14 cellular contexts compared by ENCODE assay signal in genomic region chr3:102714567-102714966, GRCh38.
A peak's percentile ranks its signal among the peaks of the same experiment; 100 is the strongest.
DNase-seq lines count a peak whose midpoint lies in the region; ATAC-seq and TF ChIP-seq lines count a peak whose summit lies in the region.
"Had no signal": no experiment of that assay in that cellular context is flagged by ENCODE, and none has a peak within 500 bp of the region (broad histone marks: within the 10 kb centered on the region; RNA-seq: fewer than 3 reads in every experiment).

No MANE protein-coding gene starts in this region.

- CTCF ChIA-PET in mammary epithelial cell (lab: Charles Lee; ENCODE audit: low non-redundant PET) (interaction anchor here (0.6 kb wide), 1 partner anchor 77 kb away, joined by 4 read pairs; no protein-coding TSS in a partner anchor), MCF 10A (lab: Yijun Ruan, JAX) (interaction anchor here (0.6 to 3.2 kb wide), 4 partner anchors 9 to 297 kb away, joined by 3 to 12 read pairs (median 3); no protein-coding TSS in a partner anchor)

- H3K4me1 ChIP-seq in mammary epithelial cell (ENCODE audit: insufficient read depth, low read length) (peaks cover 11% of the 10 kb centered on the region), Peyer's patch (no peaks in the 10 kb centered on the region), aorta (ENCODE audit: control insufficient read depth in 1 of 2, insufficient read depth in 2 of 2, low read length in 2 of 2) (no peaks in the 10 kb centered on the region), neural progenitor cell (no peaks in the 10 kb centered on the region)
- H3K4me1 ChIP-seq: parathyroid adenoma had no signal

- POLR2A ChIA-PET in MCF 10A (lab: Yijun Ruan, JAX), result no interaction called here

- no peak for TF ChIP-seq POLR2A in Peyer's patch (IDR thresholded peaks at IDR 0.05)

- ATAC-seq in HG02642 (IDR thresholded peaks at IDR 0.05; ENCODE audit: poor library complexity, unreplicated experiment), result peak; percentile 24
- ATAC-seq in HG03354 (IDR thresholded peaks at IDR 0.05; ENCODE audit: poor library complexity, severe bottlenecking, unreplicated experiment), result peak; percentile 8
- ATAC-seq in aorta (ENCODE audit: low FRiP score), result no peak

- TF ChIP-seq CTCF in mammary epithelial cell (conservative IDR thresholded peaks at IDR 0.05 in 1 of 2, IDR thresholded peaks at IDR 0.05 in 1 of 2; ENCODE audit: extremely low read depth in 1 of 2, insufficient read depth in 1 of 2, low read depth in 1 of 2, low read length in 2 of 2) (no peak), MCF 10A (IDR thresholded peaks at IDR 0.05; ENCODE audit: unreplicated experiment) (no peak), neural crest cell (conservative IDR thresholded peaks at IDR 0.05) (no peak), Peyer's patch (IDR thresholded peaks at IDR 0.05) (no peak), neural progenitor cell (IDR thresholded peaks at IDR 0.05) (no peak)

- H3K27ac ChIP-seq in mammary epithelial cell (ENCODE audit: insufficient read depth, low read depth, low read length) (peak overlapping the region; percentile 81), Peyer's patch (no peak overlapping the region), aorta (ENCODE audit: low read depth in 1 of 2, low read length in 2 of 2) (no peak overlapping the region), neural progenitor cell (no peak overlapping the region)
- H3K27ac ChIP-seq: parathyroid adenoma had no signal

- H3K9me3 ChIP-seq in mammary epithelial cell (replicated peaks; ENCODE audit: insufficient read depth, low read length), result no peaks in the 10 kb centered on the region
- no peaks in the 10 kb centered on the region for H3K9me3 ChIP-seq in Peyer's patch
- no peaks in the 10 kb centered on the region for H3K9me3 ChIP-seq in aorta (ENCODE audit: control insufficient read depth, low read length)
- H3K9me3 ChIP-seq in neural progenitor cell (ENCODE audit: low read depth), result no peaks in the 10 kb centered on the region

- H3K27me3 ChIP-seq in mammary epithelial cell (ENCODE audit: insufficient read depth, low read length) (no peaks in the 10 kb centered on the region), Peyer's patch (no peaks in the 10 kb centered on the region), aorta (ENCODE audit: control insufficient read depth in 1 of 2, insufficient read depth in 2 of 2, low read length in 1 of 2) (no peaks in the 10 kb centered on the region), neural progenitor cell (no peaks in the 10 kb centered on the region)

- WGBS in mammary epithelial cell (ENCODE audit: low coverage, missing lambda C conversion rate), result 89% methylated on average over 3 of the region's 3 CpGs
- 51 to 60% methylated on average over 3 of the region's 3 CpGs for WGBS in aorta, 2 donors

- dilution Hi-C loops in mammary epithelial cell (cut with HindIII; ENCODE audit: low sequenced_read_pairs), result no loop called here

- in situ Hi-C loops in mammary epithelial cell (cut with MboI; ENCODE audit: low sequenced_read_pairs in 2 of 2), result no loop called here

- H2AFZ ChIP-seq in mammary epithelial cell (ENCODE audit: low read depth, low read length) (no peak overlapping the region), neural progenitor cell (replicated peaks) (no peak overlapping the region)
- H2AFZ ChIP-seq: parathyroid adenoma had no signal

- H3F3A ChIP-seq in neural progenitor cell (ENCODE audit: low read depth), result no peaks in the 10 kb centered on the region

- H3K27ac Mint-ChIP-seq in MCF 10A (ENCODE audit: low read depth, unreplicated experiment) (no peak overlapping the region), neural crest cell (ENCODE audit: unreplicated experiment) (peak overlapping the region; percentile 8), neural progenitor cell (no peak overlapping the region)
- H3K27ac Mint-ChIP-seq: activated naive CD8-positive, alpha-beta T cell treated with anti-CD3 and anti-CD28 coated beads, Interleukin-2, amount 50 U/mL, for 24 hours had no signal

- H3K9me3 Mint-ChIP-seq in MCF 10A (ENCODE audit: unreplicated experiment) (no peaks in the 10 kb centered on the region), neural crest cell (no peaks in the 10 kb centered on the region), neural progenitor cell (no peaks in the 10 kb centered on the region)
- H3K9me3 Mint-ChIP-seq: activated naive CD8-positive, alpha-beta T cell treated with anti-CD3 and anti-CD28 coated beads, Interleukin-2, amount 50 U/mL, for 24 hours had no signal

- H3K4me1 Mint-ChIP-seq in MCF 10A (ENCODE audit: insufficient read depth, unreplicated experiment), result peaks cover 12% of the 10 kb centered on the region
- H3K4me1 Mint-ChIP-seq in neural crest cell, result no peaks in the 10 kb centered on the region
- H3K4me1 Mint-ChIP-seq in neural progenitor cell, result peaks cover 3% of the 10 kb centered on the region

- H3K79me2 ChIP-seq in mammary epithelial cell (ENCODE audit: insufficient read depth, low read length), result no peaks in the 10 kb centered on the region
- H3K79me2 ChIP-seq in neural progenitor cell (ENCODE audit: low read depth), result no peaks in the 10 kb centered on the region
- H3K79me2 ChIP-seq: parathyroid adenoma had no signal

- H4K20me1 ChIP-seq in mammary epithelial cell (ENCODE audit: insufficient read depth, low read length) (no peaks in the 10 kb centered on the region), neural progenitor cell (ENCODE audit: low read depth) (no peaks in the 10 kb centered on the region)

- H3K36me3 Mint-ChIP-seq in MCF 10A (ENCODE audit: insufficient read depth, unreplicated experiment) (no peaks in the 10 kb centered on the region), neural crest cell (ENCODE audit: low read depth) (no peaks in the 10 kb centered on the region), neural progenitor cell (no peaks in the 10 kb centered on the region)

- H3K9ac ChIP-seq in mammary epithelial cell (ENCODE audit: insufficient read depth, low read length) (no peak overlapping the region), neural progenitor cell (no peak overlapping the region)
- H3K9ac ChIP-seq: parathyroid adenoma had no signal

- H3K4me3 ChIP-seq in mammary epithelial cell (replicated peaks in 1 of 3; ENCODE audit: insufficient read depth in 1 of 3, low read depth in 2 of 3, low read length in 3 of 3) (no peak overlapping the region), Peyer's patch (no peak overlapping the region), aorta (ENCODE audit: low read length in 2 of 2) (no peak overlapping the region), neural progenitor cell (no peak overlapping the region)

- H3K4me3 Mint-ChIP-seq in MCF 10A (ENCODE audit: unreplicated experiment), result no peak overlapping the region
- no peak overlapping the region for H3K4me3 Mint-ChIP-seq in neural crest cell
- no peak overlapping the region for H3K4me3 Mint-ChIP-seq in neural progenitor cell
- H3K4me3 Mint-ChIP-seq: activated naive CD8-positive, alpha-beta T cell treated with anti-CD3 and anti-CD28 coated beads, Interleukin-2, amount 50 U/mL, for 24 hours had no signal

- intact Hi-C loops in mammary epithelial cell (cut with micrococcal nuclease), result no loop called here
- intact Hi-C loops in MCF 10A (cut with micrococcal nuclease), result no loop called here
- intact Hi-C loops in aorta (cut with DNase I), result no loop called here

- BruUV-seq in mammary epithelial cell (replicated peaks; lab: Mats Ljungman, UMichigan) (no TSS peak), MCF 10A (replicated peaks; lab: Mats Ljungman, UMichigan) (no TSS peak)

- H3K4me2 ChIP-seq in mammary epithelial cell (ENCODE audit: insufficient read depth, low read depth, low read length) (peak overlapping the region; percentile 47), neural progenitor cell (no peak overlapping the region)

- H3K36me3 ChIP-seq in mammary epithelial cell (ENCODE audit: insufficient read depth, low read length) (no peaks in the 10 kb centered on the region), Peyer's patch (no peaks in the 10 kb centered on the region), aorta (ENCODE audit: control insufficient read depth in 1 of 2, insufficient read depth in 2 of 2, low read length in 1 of 2) (no peaks in the 10 kb centered on the region), neural progenitor cell (no peaks in the 10 kb centered on the region)

- H3K27me3 Mint-ChIP-seq in MCF 10A (ENCODE audit: insufficient read depth, unreplicated experiment), result peaks cover 53% of the 10 kb centered on the region
- H3K27me3 Mint-ChIP-seq in neural crest cell (ENCODE audit: low read depth), result no peaks in the 10 kb centered on the region
- H3K27me3 Mint-ChIP-seq in neural progenitor cell (ENCODE audit: insufficient read depth, low read depth), result no peaks in the 10 kb centered on the region
- H3K27me3 Mint-ChIP-seq: activated naive CD8-positive, alpha-beta T cell treated with anti-CD3 and anti-CD28 coated beads, Interleukin-2, amount 50 U/mL, for 24 hours had no signal

- DNase-seq in mammary epithelial cell (no peak), MCF 10A (ENCODE audit: unreplicated experiment) (no peak), neural crest cell (ENCODE audit: low read depth, low spot score) (no peak), Peyer's patch (no peak), aorta (no peak), neural progenitor cell (ENCODE audit: low spot score) (no peak)
- DNase-seq: activated CD8-positive, alpha-beta memory T cell treated with anti-CD3 and anti-CD28 coated beads, Interleukin-2, amount 50 U/mL, for 4 hours; activated naive CD8-positive, alpha-beta T cell treated with anti-CD3 and anti-CD28 coated beads, Interleukin-2, amount 50 U/mL, for 24 hours; DMS 273 treated with DMSO at 0.1 percent for 48 hours; NCI-H510A; SHP77 treated with DMSO at 0.1 percent for 48 hours had no signal
